18 cellular contexts compared by ENCODE assay signal in genomic region chr16:88378836-88379693, GRCh38. TPM values are rescaled to one million over a fixed set of nuclear protein-coding genes. Genes with fewer than 3 reads are reported as not detected.
A peak's percentile ranks its signal among the peaks of the same experiment; 100 is the strongest.
DNase-seq lines count a peak whose midpoint lies in the region; ATAC-seq and TF ChIP-seq lines count a peak whose summit lies in the region.
"Had no signal": no experiment of that assay in that cellular context is flagged by ENCODE, and none has a peak within 500 bp of the region (broad histone marks: within the 10 kb centered on the region; RNA-seq: fewer than 3 reads in every experiment).

No MANE protein-coding gene starts in this region.

- H2AK9ac ChIP-seq in IMR-90 (replicated peaks; ENCODE audit: low read depth, low read length, poor library complexity), result peak overlapping the region; percentile 14

- peaks cover 3 to 31% of the 10 kb centered on the region in 2 experiments; a peak in 3 of 4 replicates for H3K79me1 ChIP-seq in IMR-90 (ENCODE audit: low read depth in 1 of 2, low read length in 2 of 2)

- H3K14ac ChIP-seq in IMR-90 (replicated peaks; ENCODE audit: low read depth, low read length), result no peak overlapping the region

- no peaks in the 10 kb centered on the region for H3K4me1 ChIP-seq in BE2C
- peaks cover 10% of the 10 kb centered on the region for H3K4me1 ChIP-seq in IMR-90 (ENCODE audit: control insufficient read depth, insufficient read depth, low read length)
- no peaks in the 10 kb centered on the region for H3K4me1 ChIP-seq in right cardiac atrium (ENCODE audit: control insufficient read depth, insufficient read depth, low read length)
- H3K4me1 ChIP-seq in osteoblast (ENCODE audit: insufficient read depth, low read length), result peaks cover 3% of the 10 kb centered on the region
- H3K4me1 ChIP-seq: SJCRH30 had no signal

- no peak overlapping the region for H3K4me3 ChIP-seq in BE2C (ENCODE audit: low read depth, low read length)
- H3K4me3 ChIP-seq in IMR-90 (ENCODE audit: insufficient read depth, low read depth, low read length), result no peak overlapping the region
- no peak overlapping the region for H3K4me3 ChIP-seq in right cardiac atrium (ENCODE audit: low read length)
- H3K4me3 ChIP-seq in osteoblast (ENCODE audit: insufficient read depth, low read length), result no peak overlapping the region
- H3K4me3 ChIP-seq: GM23248, SJCRH30 had no signal

- H3K18ac ChIP-seq in IMR-90 (ENCODE audit: low read depth, low read length), result no peak overlapping the region

- no peak overlapping the region for H4K8ac ChIP-seq in IMR-90 (ENCODE audit: low read depth in 2 of 2, low read length in 2 of 2)

- no peak overlapping the region for H3K9ac ChIP-seq in IMR-90 (ENCODE audit: low read depth, low read length)
- H3K9ac ChIP-seq: GM23248 had no signal

- H3K9me1 ChIP-seq in IMR-90 (ENCODE audit: insufficient read depth, low read length), result peaks cover 25% of the 10 kb centered on the region

- peaks cover 2% of the 10 kb centered on the region for H4K20me1 ChIP-seq in IMR-90 (ENCODE audit: insufficient read depth, low read length)
- H4K20me1 ChIP-seq in osteoblast (ENCODE audit: insufficient read depth, low read length), result no peaks in the 10 kb centered on the region

- TF ChIP-seq CTCF in BE2C (IDR thresholded peaks at IDR 0.05; ENCODE audit: low read depth, low read length) (no peak), IMR-90 (conservative IDR thresholded peaks at IDR 0.05; ENCODE audit: low read depth, low read length) (no peak), osteoblast (IDR thresholded peaks at IDR 0.05; ENCODE audit: extremely low read depth, low read depth, low read length) (no peak)

- H3K56ac ChIP-seq in IMR-90 (ENCODE audit: extremely low read depth, insufficient read depth, low read length), result no peak overlapping the region

- dilution Hi-C loops in IMR-90 (cut with HindIII; ENCODE audit: low sequenced_read_pairs, unreplicated experiment), result no loop called here

- DNase-seq in BE2C (peak; percentile 4), IMR-90 (peak; percentile 35), right cardiac atrium (peak in 2 of 3 donors; percentile 7 to 41), osteoblast (ENCODE audit: insufficient read length, low spot score, missing footprints) (peak; percentile 63), NCI-H2227 treated with DMSO at 0.1 percent for 48 hours (lab: John Stamatoyannopoulos, UW) (no peak), EL (no peak), islet precursor cell (no peak)
- DNase-seq: AML-193; Calu3; CD4-positive, alpha-beta T cell; DMS79 treated with DMSO at 0.1 percent for 48 hours; GF-D8; GM23248; NCI-H1105 treated with DMSO at 0.1 percent for 48 hours; NCI-H187 treated with DMSO at 0.1 percent for 48 hours; NCI-H510A; NCI-H82; SJCRH30 had no signal

- no peak for TF ChIP-seq POLR2A in IMR-90 (IDR thresholded peaks at IDR 0.05; ENCODE audit: low read depth, low read length)

- in situ Hi-C loops in IMR-90 (cut with MboI; ENCODE audit: low sequenced_read_pairs), result no loop called here

- no peak overlapping the region for H3K23ac ChIP-seq in IMR-90 (ENCODE audit: low read depth, low read length)

- no peak for TF ChIP-seq RAD21 in IMR-90 (IDR thresholded peaks at IDR 0.05; ENCODE audit: low read length)

- H2BK15ac ChIP-seq in IMR-90 (ENCODE audit: low read depth, low read length), result peak overlapping the region; percentile 52; the same call in 1 of the 3 replicates

- H3K4me2 ChIP-seq in IMR-90 (ENCODE audit: low read depth, low read length) (no peak overlapping the region), osteoblast (ENCODE audit: insufficient read depth, low read length) (no peak overlapping the region)

- intact Hi-C loops in IMR-90 (cut with micrococcal nuclease), result no loop called here
- intact Hi-C loops in right cardiac atrium (cut with DNase I), result no loop called here

- peak overlapping the region; percentile 48; the same call in 1 of the 2 replicates for H2BK120ac ChIP-seq in IMR-90 (ENCODE audit: low read depth, low read length)

- no peak overlapping the region for H4K5ac ChIP-seq in IMR-90 (ENCODE audit: low read depth, low read length)

- H3K27ac ChIP-seq in IMR-90 (ENCODE audit: insufficient read depth, low read length), result no peak overlapping the region
- H3K27ac ChIP-seq in right cardiac atrium (ENCODE audit: low read length), result no peak overlapping the region
- H3K27ac ChIP-seq in osteoblast (ENCODE audit: low read depth, low read length), result no peak overlapping the region
- H3K27ac ChIP-seq: GM23248, SJCRH30 had no signal

- H3K4ac ChIP-seq in IMR-90 (ENCODE audit: low read depth, low read length), result peak overlapping the region; percentile 35; the same call in 1 of the 2 replicates

- peak overlapping the region; percentile 18; the same call in 1 of the 2 replicates for H2BK20ac ChIP-seq in IMR-90 (ENCODE audit: low read depth, low read length)

- POLR2A ChIA-PET in IMR-90 (lab: Charles Lee; ENCODE audit: unreplicated experiment), result no interaction called here

- peak overlapping the region; percentile 21 for H4K91ac ChIP-seq in IMR-90 (ENCODE audit: insufficient read depth, low read depth, low read length)

- H2AK5ac ChIP-seq in IMR-90 (ENCODE audit: low read depth, low read length), result peak overlapping the region; percentile 86

- peaks cover 4% of the 10 kb centered on the region for H3K79me2 ChIP-seq in osteoblast (ENCODE audit: insufficient read depth, low read length)

- ATAC-seq in IMR-90 (ENCODE audit: low read depth) (no peak), right cardiac atrium (no peak)

- H3K27me3 ChIP-seq in BE2C (peaks cover 23% of the 10 kb centered on the region), IMR-90 (ENCODE audit: control insufficient read depth, insufficient read depth, low read length) (no peaks in the 10 kb centered on the region), right cardiac atrium (ENCODE audit: control insufficient read depth, insufficient read depth) (no peaks in the 10 kb centered on the region), osteoblast (ENCODE audit: insufficient read depth, low read length) (no peaks in the 10 kb centered on the region)
- H3K27me3 ChIP-seq: SJCRH30 had no signal

- no peak overlapping the region for H2BK5ac ChIP-seq in IMR-90 (ENCODE audit: low read depth, low read length, poor library complexity, severe bottlenecking)

- no TSS peak for BruUV-seq in IMR-90 (replicated peaks; lab: Mats Ljungman, UMichigan)

- H3K36me3 ChIP-seq in BE2C, result no peaks in the 10 kb centered on the region
- no peaks in the 10 kb centered on the region for H3K36me3 ChIP-seq in IMR-90 (ENCODE audit: control insufficient read depth, insufficient read depth, low read length)
- no peaks in the 10 kb centered on the region for H3K36me3 ChIP-seq in osteoblast (ENCODE audit: insufficient read depth, low read length)
- H3K36me3 ChIP-seq: SJCRH30 had no signal

- H2AFZ ChIP-seq in IMR-90 (replicated peaks; ENCODE audit: low read length, poor library complexity) (peak overlapping the region; percentile 48), osteoblast (ENCODE audit: low read length) (no peak overlapping the region)
- H2AFZ ChIP-seq: GM23248 had no signal

- WGBS in IMR-90 (ENCODE audit: extremely low coverage in 2 of 2, insufficient read length in 1 of 2), 2 experiments, result 90% methylated on average over 18 of the region's 25 CpGs; no CpG with 5 or more reads in 1 of the 2 experiments
- WGBS in right cardiac atrium, result 85% methylated on average over 25 of the region's 25 CpGs

- no peaks in the 10 kb centered on the region for H3K9me3 ChIP-seq in BE2C
- no peaks in the 10 kb centered on the region for H3K9me3 ChIP-seq in IMR-90 (ENCODE audit: control insufficient read depth, insufficient read depth, low read length)
- H3K9me3 ChIP-seq in right cardiac atrium (ENCODE audit: control insufficient read depth, low read length), result no peaks in the 10 kb centered on the region
- no peaks in the 10 kb centered on the region for H3K9me3 ChIP-seq in osteoblast (ENCODE audit: low read depth, low read length)
- H3K9me3 ChIP-seq: SJCRH30 had no signal

- CTCF ChIA-PET in IMR-90 (lab: Yijun Ruan, JAX), result interaction anchor here (1.3 kb wide), 1 partner anchor 47 kb away, joined by 3 read pairs; no protein-coding TSS in a partner anchor

TF ChIP-seq in IMR-90, 13 proteins besides CTCF, POLR2A, EP300 and RAD21 (continues in another document):
- no peak for TF ChIP-seq USF2 (IDR thresholded peaks at IDR 0.05; ENCODE audit: low read depth, low read length)
- no peak for TF ChIP-seq RFX5 (IDR thresholded peaks at IDR 0.05; ENCODE audit: low read depth, low read length)
- TF ChIP-seq BHLHE40 (IDR thresholded peaks at IDR 0.05; ENCODE audit: low read depth, low read length), result no peak
- TF ChIP-seq MAFK (IDR thresholded peaks at IDR 0.05; ENCODE audit: low read depth, low read length), result no peak
- TF ChIP-seq MXI1 (IDR thresholded peaks at IDR 0.05; ENCODE audit: borderline replicate concordance, low read depth, low read length), result no peak
- no peak for TF ChIP-seq SMC3 (IDR thresholded peaks at IDR 0.05; ENCODE audit: low read depth, low read length)
- no peak for TF ChIP-seq MAZ (IDR thresholded peaks at IDR 0.05; ENCODE audit: borderline replicate concordance, low read depth, low read length)
- no peak for TF ChIP-seq ELK1 (IDR thresholded peaks at IDR 0.05; ENCODE audit: borderline replicate concordance, low read depth, low read length)
- TF ChIP-seq FOS (IDR thresholded peaks at IDR 0.05; ENCODE audit: low read depth, low read length), result no peak
- TF ChIP-seq RCOR1 (IDR thresholded peaks at IDR 0.05; ENCODE audit: insufficient replicate concordance, low read length), result no peak

RNA-seq across cellular contexts. Expression of gene ZNF469, which starts 3.7 kb away (rescaled TPM):
- polyA plus RNA-seq in BE2C (2012; ENCODE audit: insufficient read depth, insufficient read length, low read depth), result not detected
- total RNA-seq in IMR-90 (2012; rRNA removed) (1.1 and 1.4 TPM in 2 replicates), right cardiac atrium (1 to 10 TPM; 1.3 to 1.9 (median 1.8) TPM), osteoblast (5.3 and 8.3 TPM in 2 replicates)
- polyA plus RNA-seq in IMR-90 (2012; rRNA removed) (13.3 and 16.4 TPM in 2 replicates), right cardiac atrium (0.84 TPM)
- polyA plus RNA-seq in IMR-90 (2012; cell fraction: cytosol; rRNA removed), result 5.1 and 8.8 TPM in 2 replicates
- polyA plus RNA-seq in IMR-90 (2012; cell fraction: nucleus; rRNA removed; ENCODE audit: low replicate concordance), result 32.3 and 70.4 TPM in 2 replicates
- total RNA-seq: SJCRH30 had no signal

Comparison
In these comparisons a context has a peak if more than half of its experiments do, and no peak if none do; other contexts are left out.
1. DNase-seq: peak in BE2C (single experiment), IMR-90 (single experiment), right cardiac atrium (2 of 3) and osteoblast (single experiment); none in NCI-H2227 treated with DMSO at 0.1 percent for 48 hours (single experiment), EL (single experiment) and islet precursor cell (single experiment).